Comparison of ENCODE assay signal across 28 cellular contexts in genomic region chr2:59664946-59665345, GRCh38.
"Had no signal": no experiment of that assay in that cellular context is flagged by ENCODE, and none has a peak within 500 bp of the region (broad histone marks: within the 10 kb centered on the region; RNA-seq: fewer than 3 reads in every experiment).

No MANE protein-coding gene starts in this region.

- H3K9me3 Mint-ChIP-seq: activated B cell treated with CpG ODN at 0.5 μM for 24 hours; activated CD4-positive, alpha-beta T cell treated with anti-CD3 and anti-CD28 coated beads, Interleukin-2, amount 10 ng/mL, durations not matched to agents 24 days and 14 days; activated naive CD4-positive, alpha-beta T cell treated with anti-CD3 and anti-CD28 coated beads, Interleukin-2, amount 50 U/mL, for 72 hours; activated naive CD8-positive, alpha-beta T cell treated with anti-CD3 and anti-CD28 coated beads, Interleukin-2, amount 50 U/mL, for 24 hours; activated T-cell treated with anti-CD3 and anti-CD28 coated beads, Interleukin-2, amount 50 U/mL, for 24 hours; activated T-helper 1 cell treated with anti-CD3 and anti-CD28 coated beads, Interleukin-12 subunit alpha, Interleukin-12 subunit beta, Interleukin-2, Interleukin-4 antibody, amounts not matched to agents 30 ng/mL and 10 ng/mL and 1 ng/mL, durations not matched to agents 14 hours and 24 hours and 36 hours; central memory CD8-positive, alpha-beta T cell had no signal

- H3K27me3 Mint-ChIP-seq: activated B cell treated with CpG ODN at 0.5 μM for 24 hours; activated CD4-positive, alpha-beta T cell treated with anti-CD3 and anti-CD28 coated beads, Interleukin-2, amount 10 ng/mL, durations not matched to agents 24 days and 14 days; activated CD8-positive, alpha-beta memory T cell treated with anti-CD3 and anti-CD28 coated beads, Interleukin-2, amount 10 ng/mL, durations not matched to agents 7 days and 5 days; activated naive CD8-positive, alpha-beta T cell treated with anti-CD3 and anti-CD28 coated beads, Interleukin-2, amount 50 U/mL, for 24 hours; activated T-cell treated with anti-CD3 and anti-CD28 coated beads, Interleukin-2, amount 50 U/mL, for 24 hours; brain; central memory CD8-positive, alpha-beta T cell; T-helper 17 cell had no signal

- H3K36me3 Mint-ChIP-seq: activated CD8-positive, alpha-beta memory T cell treated with anti-CD3 and anti-CD28 coated beads, Interleukin-2, amount 10 ng/mL, durations not matched to agents 7 days and 5 days; activated naive CD4-positive, alpha-beta T cell treated with anti-CD3 and anti-CD28 coated beads, Interleukin-2, amount 50 U/mL, for 72 hours; brain had no signal

- H3K4me3 ChIP-seq: K562 had no signal

- H3K27ac Mint-ChIP-seq: activated B cell treated with CpG ODN at 0.5 μM for 24 hours; activated CD4-positive, alpha-beta T cell treated with anti-CD3 and anti-CD28 coated beads, Interleukin-2, amount 10 ng/mL, durations not matched to agents 24 days and 14 days; activated CD8-positive, alpha-beta memory T cell treated with anti-CD3 and anti-CD28 coated beads, Interleukin-2, amount 10 ng/mL, durations not matched to agents 7 days and 5 days; activated naive CD4-positive, alpha-beta T cell treated with anti-CD3 and anti-CD28 coated beads, Interleukin-2, amount 50 U/mL, for 72 hours; activated naive CD8-positive, alpha-beta T cell treated with anti-CD3 and anti-CD28 coated beads, Interleukin-2, amount 50 U/mL, for 24 hours; activated T-cell treated with anti-CD3 and anti-CD28 coated beads, Interleukin-2, amount 50 U/mL, for 24 hours; activated T-helper 1 cell treated with anti-CD3 and anti-CD28 coated beads, Interleukin-12 subunit alpha, Interleukin-12 subunit beta, Interleukin-2, Interleukin-4 antibody, amounts not matched to agents 30 ng/mL and 10 ng/mL and 1 ng/mL, durations not matched to agents 14 hours and 24 hours and 36 hours; T-helper 17 cell had no signal

- H3K4me1 Mint-ChIP-seq: activated B cell treated with CpG ODN at 0.5 μM for 24 hours; activated CD4-positive, alpha-beta T cell treated with anti-CD3 and anti-CD28 coated beads, Interleukin-2, amount 10 ng/mL, durations not matched to agents 24 days and 14 days; activated CD8-positive, alpha-beta memory T cell treated with anti-CD3 and anti-CD28 coated beads, Interleukin-2, amount 10 ng/mL, durations not matched to agents 7 days and 5 days; activated naive CD8-positive, alpha-beta T cell treated with anti-CD3 and anti-CD28 coated beads, Interleukin-2, amount 50 U/mL, for 24 hours; central memory CD8-positive, alpha-beta T cell; T-helper 17 cell had no signal

- ATAC-seq: activated CD8-positive, alpha-beta memory T cell treated with anti-CD3 and anti-CD28 coated beads, Interleukin-2, amount 10 ng/mL, durations not matched to agents 7 days and 5 days; activated naive CD4-positive, alpha-beta T cell treated with anti-CD3 and anti-CD28 coated beads, Interleukin-2, amount 50 U/mL, for 72 hours; activated naive CD8-positive, alpha-beta T cell treated with anti-CD3 and anti-CD28 coated beads, Interleukin-2, amount 50 U/mL, for 24 hours; K562; PC-3; T-helper 17 cell had no signal

- H3K4me3 Mint-ChIP-seq: activated B cell treated with CpG ODN at 0.5 μM for 24 hours; activated CD4-positive, alpha-beta T cell treated with anti-CD3 and anti-CD28 coated beads, Interleukin-2, amount 10 ng/mL, durations not matched to agents 24 days and 14 days; activated CD8-positive, alpha-beta memory T cell treated with anti-CD3 and anti-CD28 coated beads, Interleukin-2, amount 10 ng/mL, durations not matched to agents 7 days and 5 days; activated naive CD8-positive, alpha-beta T cell treated with anti-CD3 and anti-CD28 coated beads, Interleukin-2, amount 50 U/mL, for 24 hours; activated T-cell treated with anti-CD3 and anti-CD28 coated beads, Interleukin-2, amount 50 U/mL, for 24 hours; activated T-helper 1 cell treated with anti-CD3 and anti-CD28 coated beads, Interleukin-12 subunit alpha, Interleukin-12 subunit beta, Interleukin-2, Interleukin-4 antibody, amounts not matched to agents 30 ng/mL and 10 ng/mL and 1 ng/mL, durations not matched to agents 14 hours and 24 hours and 36 hours; central memory CD8-positive, alpha-beta T cell; T-helper 17 cell had no signal

- DNase-seq: activated B cell treated with CpG ODN at 0.5 μM for 24 hours; activated CD4-positive, alpha-beta T cell treated with anti-CD3 and anti-CD28 coated beads for 1 hour; activated CD4-positive, alpha-beta T cell treated with anti-CD3 and anti-CD28 coated beads, Interleukin-2, amount 10 ng/mL, durations not matched to agents 24 days and 14 days; activated CD4-positive, alpha-beta T cell treated with anti-CD3 and anti-CD28 coated beads, Interleukin-2, amount 50 U/mL, for 48 hours; activated CD8-positive, alpha-beta memory T cell treated with anti-CD3 and anti-CD28 coated beads, Interleukin-2, amount 10 ng/mL, durations not matched to agents 7 days and 5 days; activated effector memory CD4-positive, alpha-beta T cell treated with Interleukin-2 at 50 U/mL for 16 hours; activated naive CD4-positive, alpha-beta T cell; activated naive CD8-positive, alpha-beta T cell treated with anti-CD3 and anti-CD28 coated beads, Interleukin-2, amount 50 U/mL, for 24 hours; activated T-cell treated with anti-CD3 and anti-CD28 coated beads, Interleukin-2, amount 50 U/mL, for 24 hours; amygdala; Karpas-422; MM.1S; NCI-H1105; NCI-H146; NCI-H187 treated with DMSO at 0.1 percent for 48 hours; NCI-H226; NCI-H510A treated with DMSO at 0.1 percent for 48 hours; PC-3; SIG-M5; T-helper 17 cell; T-helper 9 cell had no signal

- FAIRE-seq: astrocyte, K562, RCC 7860 had no signal
